Comparison of ENCODE assay signal across 21 cellular contexts in genomic region chr14:75001261-75001660, GRCh38. TPM values are rescaled to one million over a fixed set of nuclear protein-coding genes. Genes with fewer than 3 reads are reported as not detected.
DNase-seq lines count a peak whose midpoint lies in the region; ATAC-seq, FAIRE-seq and TF ChIP-seq lines count a peak whose summit lies in the region.
"Had no signal": no experiment of that assay in that cellular context is flagged by ENCODE, and none has a peak within 500 bp of the region (broad histone marks: within the 10 kb centered on the region; RNA-seq: fewer than 3 reads in every experiment).

No MANE protein-coding gene starts in this region.

- no peak overlapping the region for H3K4me2 ChIP-seq in DND-41 (ENCODE audit: insufficient read depth, low read length)
- H3K4me2 ChIP-seq in neural progenitor cell: no peak overlapping the region

- H3K79me2 ChIP-seq in DND-41 (ENCODE audit: insufficient read depth, low read length) (peaks cover 22% of the 10 kb centered on the region), neural progenitor cell (ENCODE audit: low read depth) (peaks cover 22% of the 10 kb centered on the region)

- 91 to 96% (median 91%) methylated on average over 2 of the region's 2 CpGs for WGBS in small intestine, 3 donors

- H3K9ac ChIP-seq in DND-41 (ENCODE audit: low read depth, low read length) (no peak overlapping the region), neural progenitor cell (no peak overlapping the region)

- H3K4me3 Mint-ChIP-seq in WTC11: peak overlapping the region; percentile 90
- H3K4me3 Mint-ChIP-seq in memory B cell: no peak overlapping the region
- H3K4me3 Mint-ChIP-seq in neural progenitor cell: peak overlapping the region; percentile 17

- H2AFZ ChIP-seq in DND-41 (ENCODE audit: low read depth, low read length) (peak overlapping the region; percentile 13; the same call in 1 of the 2 replicates), neural progenitor cell (replicated peaks) (no peak overlapping the region)

- POLR2A ChIA-PET in WTC11 (lab: Charles Lee): no interaction called here

- peaks cover 15% of the 10 kb centered on the region for H3F3A ChIP-seq in neural progenitor cell (ENCODE audit: low read depth)

- peaks cover 28% of the 10 kb centered on the region for H3K36me3 ChIP-seq in DND-41 (ENCODE audit: insufficient read depth, low read length)
- H3K36me3 ChIP-seq in neural progenitor cell: no peaks in the 10 kb centered on the region
- peaks cover 11% of the 10 kb centered on the region for H3K36me3 ChIP-seq in MG63
- H3K36me3 ChIP-seq in small intestine (ENCODE audit: control insufficient read depth in 2 of 2, insufficient read depth in 2 of 2, low read length in 2 of 2): peaks cover 0 to 2% of the 10 kb centered on the region in 2 donors

- peaks cover 4% of the 10 kb centered on the region for H3K9me3 Mint-ChIP-seq in WTC11
- no peaks in the 10 kb centered on the region for H3K9me3 Mint-ChIP-seq in memory B cell
- peaks cover 4% of the 10 kb centered on the region for H3K9me3 Mint-ChIP-seq in neural progenitor cell
- H3K9me3 Mint-ChIP-seq: GM23338 had no signal

- TF ChIP-seq CTCF in DND-41 (IDR thresholded peaks at IDR 0.05; ENCODE audit: borderline replicate concordance, extremely low read depth, low read length, poor library complexity, severe bottlenecking) (no peak), WTC11 (IDR thresholded peaks at IDR 0.05) (no peak), neural progenitor cell (IDR thresholded peaks at IDR 0.05) (no peak)

- H3K27me3 Mint-ChIP-seq in WTC11 (ENCODE audit: low read depth) (no peaks in the 10 kb centered on the region), memory B cell (no peaks in the 10 kb centered on the region), neural progenitor cell (ENCODE audit: insufficient read depth, low read depth) (no peaks in the 10 kb centered on the region)

- no peak for ATAC-seq in DND-41 (ENCODE audit: insufficient read depth, low read depth)
- no peak for ATAC-seq in WTC11
- no peak for ATAC-seq in memory B cell (ENCODE audit: low read depth)
- ATAC-seq: GM23338 had no signal

- H3K4me1 Mint-ChIP-seq in WTC11 (peaks cover 13% of the 10 kb centered on the region), memory B cell (peaks cover 13% of the 10 kb centered on the region), neural progenitor cell (peaks cover 15% of the 10 kb centered on the region)

- FAIRE-seq in small intestine (lab: Jason Lieb, UNC): no peak
- FAIRE-seq: GM19239 had no signal

- 0 out of 2 replicates have a peak, but pooled peaks cover 3% of the 10 kb centered on the region for H4K20me1 ChIP-seq in DND-41 (ENCODE audit: insufficient read depth, low read length)
- H4K20me1 ChIP-seq in neural progenitor cell (ENCODE audit: low read depth): peaks cover 9% of the 10 kb centered on the region

- DNase-seq in DND-41 (no peak), WTC11 (ENCODE audit: low spot score) (no peak), memory B cell (ENCODE audit: low spot score in 2 of 2) (no peak), neural progenitor cell (ENCODE audit: low spot score) (no peak), occipital lobe (lab: John Stamatoyannopoulos, UW) (no peak), MG63 (no peak), NCI-H2107 (lab: John Stamatoyannopoulos, UW) (no peak), small intestine (no peak)
- DNase-seq: ACHN, DMS153, GF-D8, HCEC 1CT, KG1, NCI-H1417, NCI-H1930, NCI-H2171, NCI-H526, SJCRH30 had no signal

- CTCF ChIA-PET in WTC11 (lab: Charles Lee): no interaction called here

- H3K36me3 Mint-ChIP-seq in WTC11 (peaks cover 15% of the 10 kb centered on the region), memory B cell (peaks cover 9% of the 10 kb centered on the region), neural progenitor cell (peaks cover 11% of the 10 kb centered on the region)

- no peak overlapping the region for H3K27ac Mint-ChIP-seq in WTC11
- peak overlapping the region; percentile 99 for H3K27ac Mint-ChIP-seq in memory B cell
- no peak overlapping the region for H3K27ac Mint-ChIP-seq in neural progenitor cell
- H3K27ac Mint-ChIP-seq: GM23338 had no signal

- H3K27me3 ChIP-seq in DND-41 (ENCODE audit: insufficient read depth, low read length, poor library complexity) (no peaks in the 10 kb centered on the region), neural progenitor cell (no peaks in the 10 kb centered on the region), MG63 (no peaks in the 10 kb centered on the region), small intestine (ENCODE audit: control insufficient read depth in 2 of 2, insufficient read depth in 2 of 2, low read length in 2 of 2) (no peaks in the 10 kb centered on the region)
- H3K27me3 ChIP-seq: SJCRH30 had no signal

- H3K4me1 ChIP-seq in DND-41 (ENCODE audit: insufficient read depth, low read length): peaks cover 27% of the 10 kb centered on the region
- peaks cover 8% of the 10 kb centered on the region for H3K4me1 ChIP-seq in neural progenitor cell
- H3K4me1 ChIP-seq in small intestine (ENCODE audit: control insufficient read depth in 2 of 2, insufficient read depth in 1 of 2, low read depth in 1 of 2, low read length in 1 of 2): peaks cover 0 to 8% of the 10 kb centered on the region in 2 donors

- H3K9me3 ChIP-seq in DND-41 (ENCODE audit: insufficient read depth, low read length, severe bottlenecking): no peaks in the 10 kb centered on the region
- H3K9me3 ChIP-seq in neural progenitor cell (ENCODE audit: low read depth): no peaks in the 10 kb centered on the region
- peaks cover 7% of the 10 kb centered on the region; the same call in 1 of the 2 replicates for H3K9me3 ChIP-seq in MG63
- no peaks in the 10 kb centered on the region for H3K9me3 ChIP-seq in small intestine (ENCODE audit: control insufficient read depth, low read depth)

- H3K4me3 ChIP-seq in DND-41 (ENCODE audit: low read depth in 1 of 2, low read length in 2 of 2) (no peak overlapping the region), neural progenitor cell (no peak overlapping the region), MG63 (no peak overlapping the region), small intestine (ENCODE audit: low read depth in 1 of 2, low read length in 2 of 2) (no peak overlapping the region)

- H3K27ac ChIP-seq in DND-41 (ENCODE audit: low read length): no peak overlapping the region
- no peak overlapping the region for H3K27ac ChIP-seq in neural progenitor cell
- H3K27ac ChIP-seq in small intestine (ENCODE audit: low read depth in 1 of 2, low read length in 1 of 2): no peak overlapping the region
- H3K27ac ChIP-seq: C4-2B, SJCRH30 had no signal

TF ChIP-seq in WTC11, 78 proteins besides CTCF, POLR2A, EP300 and RAD21 (continues in another document):
- no peak for TF ChIP-seq ARID4B (CRISPR knock-in tag; IDR thresholded peaks at IDR 0.05; ENCODE audit: borderline replicate concordance)
- TF ChIP-seq NFE2L1 (CRISPR knock-in tag; IDR thresholded peaks at IDR 0.05): no peak
- TF ChIP-seq PREB (CRISPR knock-in tag; IDR thresholded peaks at IDR 0.05; ENCODE audit: borderline replicate concordance): no peak

RNA-seq across cellular contexts. Expression of gene EIF2B2, which starts 1.5 kb away (rescaled TPM):
- 46.0 to 50.7 TPM (median 50.5 TPM) in 3 replicates for total RNA-seq in WTC11 (2021)
- 26.9 and 29.7 TPM in 2 replicates for total RNA-seq in neural progenitor cell (ENCODE audit: low replicate concordance)
- total RNA-seq in occipital lobe: 20.3 TPM
- total RNA-seq in MG63 (2014; rRNA removed; shearing (Covaris generic); ENCODE audit: low replicate concordance): 48.2 and 87.3 TPM in 2 replicates
- polyA plus RNA-seq in small intestine: 10 to 100 TPM; 41.8 to 50.8 (median 47.8) TPM

RNA-seq across cellular contexts. Expression of gene PGF, which starts 45.9 kb away (rescaled TPM):
- total RNA-seq in WTC11 (2021) (5.0 to 6.7 TPM (median 6.5 TPM) in 3 replicates), neural progenitor cell (ENCODE audit: low replicate concordance) (1.0 and 2.1 TPM in 2 replicates), occipital lobe (2.0 TPM)
- 49.2 and 50.6 TPM in 2 replicates for total RNA-seq in MG63 (2014; rRNA removed; shearing (Covaris generic); ENCODE audit: low replicate concordance)
- 10 to 100 TPM in 1 of 3 donors, 1 to 10 TPM in 2; 1.6 to 14.0 (median 3.2) TPM for polyA plus RNA-seq in small intestine

RNA-seq across cellular contexts. Expression of gene MLH3, which starts 50.0 kb away (rescaled TPM):
- 16.7 to 18.3 TPM (median 18.2 TPM) in 3 replicates for total RNA-seq in WTC11 (2021)
- 23.2 and 41.5 TPM in 2 replicates for total RNA-seq in neural progenitor cell (ENCODE audit: low replicate concordance)
- total RNA-seq in occipital lobe: 65.2 TPM
- 9.0 and 9.1 TPM in 2 replicates for total RNA-seq in MG63 (2014; rRNA removed; shearing (Covaris generic); ENCODE audit: low replicate concordance)
- 10 to 100 TPM; 13.9 to 21.2 (median 14.1) TPM for polyA plus RNA-seq in small intestine
